In the genomic region with DNA sequence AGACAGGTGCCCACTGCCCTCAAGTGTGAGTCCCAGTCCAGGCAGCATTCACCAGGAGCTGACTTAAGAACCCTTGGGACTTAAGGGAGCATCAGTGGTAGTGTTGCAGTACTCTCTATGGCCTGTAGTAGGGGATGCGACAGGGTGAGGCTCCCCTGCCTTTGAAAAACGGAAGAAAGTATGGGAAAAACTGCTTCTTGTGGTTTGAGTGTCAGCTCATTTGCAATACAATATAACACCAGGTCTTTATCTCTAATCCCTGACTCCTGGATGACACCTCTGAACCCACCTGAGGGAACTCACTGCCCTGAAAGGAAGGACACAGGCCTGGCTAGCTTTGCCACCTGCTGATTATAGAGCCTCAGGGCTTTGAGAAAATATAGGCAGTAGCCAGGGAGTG, we compare ENCODE assay signal across 15 cellular contexts.
DNase-seq lines count a peak whose midpoint lies in the region; ATAC-seq and TF ChIP-seq lines count a peak whose summit lies in the region.
"Had no signal": no experiment of that assay in that cellular context is flagged by ENCODE, and none has a peak within 500 bp of the region (broad histone marks: within the 10 kb centered on the region; RNA-seq: fewer than 3 reads in every experiment).

No MANE protein-coding gene starts in this region.

- TF ChIP-seq CTCF in mammary epithelial cell (conservative IDR thresholded peaks at IDR 0.05 in 1 of 2, IDR thresholded peaks at IDR 0.05 in 1 of 2; ENCODE audit: extremely low read depth in 1 of 2, insufficient read depth in 1 of 2, low read depth in 1 of 2, low read length in 2 of 2): peak; percentile 8 to 16
- TF ChIP-seq CTCF in MCF 10A (IDR thresholded peaks at IDR 0.05; ENCODE audit: unreplicated experiment): no peak
- TF ChIP-seq CTCF in WTC11 (IDR thresholded peaks at IDR 0.05): peak; percentile 51; the same call in 1 of the 2 replicates
- no peak for TF ChIP-seq CTCF in ovary (IDR thresholded peaks at IDR 0.05)

- no peaks in the 10 kb centered on the region for H3K79me2 ChIP-seq in mammary epithelial cell (ENCODE audit: insufficient read depth, low read length)

- H3K4me1 ChIP-seq in mammary epithelial cell (ENCODE audit: insufficient read depth, low read length) (no peaks in the 10 kb centered on the region), ovary (ENCODE audit: insufficient read depth) (no peaks in the 10 kb centered on the region)
- H3K4me1 ChIP-seq: Peyer's patch had no signal

- ATAC-seq in HG03159 (IDR thresholded peaks at IDR 0.05; ENCODE audit: unreplicated experiment) (peak; percentile 76), WTC11 (peak; percentile 99), GM21367 (IDR thresholded peaks at IDR 0.05; ENCODE audit: unreplicated experiment) (no peak)

- no peak for TF ChIP-seq EP300 in ovary (IDR thresholded peaks at IDR 0.05)

- dilution Hi-C loops in mammary epithelial cell (cut with HindIII; ENCODE audit: low sequenced_read_pairs): no loop called here

- H3K9me3 ChIP-seq in mammary epithelial cell (replicated peaks; ENCODE audit: insufficient read depth, low read length) (no peaks in the 10 kb centered on the region), ovary (no peaks in the 10 kb centered on the region)
- H3K9me3 ChIP-seq: Peyer's patch had no signal

- no peak overlapping the region for H3K9ac ChIP-seq in mammary epithelial cell (ENCODE audit: insufficient read depth, low read length)

- H3K4me3 ChIP-seq in mammary epithelial cell (replicated peaks in 1 of 3; ENCODE audit: insufficient read depth in 1 of 3, low read depth in 2 of 3, low read length in 3 of 3) (no peak overlapping the region), ovary (no peak overlapping the region)
- H3K4me3 ChIP-seq: Peyer's patch had no signal

- TF ChIP-seq POLR2A in ovary (IDR thresholded peaks at IDR 0.05): no peak

- H3K36me3 Mint-ChIP-seq in MCF 10A (ENCODE audit: insufficient read depth, unreplicated experiment) (no peaks in the 10 kb centered on the region), WTC11 (peaks cover 5% of the 10 kb centered on the region; the same call in 1 of the 2 replicates)
- H3K36me3 Mint-ChIP-seq in activated naive CD4-positive, alpha-beta T cell treated with anti-CD3 and anti-CD28 coated beads, Interleukin-2, amount 10 ng/mL, durations not matched to agents 7 days and 5 days: no peaks in the 10 kb centered on the region

- POLR2A ChIA-PET in MCF 10A (lab: Yijun Ruan, JAX): no interaction called here
- POLR2A ChIA-PET in WTC11 (lab: Charles Lee): no interaction called here

- H3K27ac ChIP-seq in mammary epithelial cell (ENCODE audit: insufficient read depth, low read depth, low read length) (no peak overlapping the region), ovary (no peak overlapping the region)
- H3K27ac ChIP-seq: Peyer's patch had no signal

- intact Hi-C loops in mammary epithelial cell (cut with micrococcal nuclease) (no loop called here), MCF 10A (cut with micrococcal nuclease) (no loop called here), ovary (cut with DNase I) (no loop called here)

- BruUV-seq in mammary epithelial cell (replicated peaks; lab: Mats Ljungman, UMichigan) (no TSS peak), MCF 10A (replicated peaks; lab: Mats Ljungman, UMichigan) (no TSS peak)

- CTCF ChIA-PET in mammary epithelial cell (lab: Charles Lee; ENCODE audit: low non-redundant PET) (no interaction called here), MCF 10A (lab: Yijun Ruan, JAX) (interaction anchor here (1.1 kb wide), 1 partner anchor 12 kb away, joined by 5 read pairs; no protein-coding TSS in a partner anchor), WTC11 (lab: Charles Lee) (interaction anchor here (0.6 to 1.4 kb wide), 9 partner anchors 10 to 354 kb away, joined by 3 to 5 read pairs (median 3); no protein-coding TSS in a partner anchor)
- CTCF ChIA-PET in activated naive CD4-positive, alpha-beta T cell treated with anti-CD3 and anti-CD28 coated beads, Interleukin-2, amount 10 ng/mL, durations not matched to agents 7 days and 5 days (lab: Charles Lee): no interaction called here

- WGBS in mammary epithelial cell (ENCODE audit: low coverage, missing lambda C conversion rate): 24% methylated on average over 2 of the region's 2 CpGs
- WGBS in ovary, 3 donors: 23 to 54% (median 43%) methylated on average over 2 of the region's 2 CpGs

- H3K27me3 Mint-ChIP-seq in MCF 10A (ENCODE audit: insufficient read depth, unreplicated experiment): no peaks in the 10 kb centered on the region
- H3K27me3 Mint-ChIP-seq in WTC11 (ENCODE audit: low read depth): peaks cover 94% of the 10 kb centered on the region
- no peaks in the 10 kb centered on the region for H3K27me3 Mint-ChIP-seq in activated naive CD4-positive, alpha-beta T cell treated with anti-CD3 and anti-CD28 coated beads, Interleukin-2, amount 10 ng/mL, durations not matched to agents 7 days and 5 days
- H3K27me3 Mint-ChIP-seq: activated CD4-positive, alpha-beta T cell treated with anti-CD3 and anti-CD28 coated beads, Interleukin-2, amount 10 ng/mL, durations not matched to agents 7 days and 5 days had no signal

- H3K4me3 Mint-ChIP-seq in MCF 10A (ENCODE audit: unreplicated experiment) (no peak overlapping the region), WTC11 (no peak overlapping the region)
- no peak overlapping the region for H3K4me3 Mint-ChIP-seq in activated naive CD4-positive, alpha-beta T cell treated with anti-CD3 and anti-CD28 coated beads, Interleukin-2, amount 10 ng/mL, durations not matched to agents 7 days and 5 days
- H3K4me3 Mint-ChIP-seq: activated CD4-positive, alpha-beta T cell treated with anti-CD3 and anti-CD28 coated beads, Interleukin-2, amount 10 ng/mL, durations not matched to agents 7 days and 5 days had no signal

- H3K9me3 Mint-ChIP-seq in MCF 10A (ENCODE audit: unreplicated experiment) (peaks cover 21% of the 10 kb centered on the region), WTC11 (peaks cover 19% of the 10 kb centered on the region)
- H3K9me3 Mint-ChIP-seq in activated naive CD4-positive, alpha-beta T cell treated with anti-CD3 and anti-CD28 coated beads, Interleukin-2, amount 10 ng/mL, durations not matched to agents 7 days and 5 days: no peaks in the 10 kb centered on the region
- H3K9me3 Mint-ChIP-seq: activated CD4-positive, alpha-beta T cell treated with anti-CD3 and anti-CD28 coated beads, Interleukin-2, amount 10 ng/mL, durations not matched to agents 7 days and 5 days had no signal

- H2AFZ ChIP-seq in mammary epithelial cell (ENCODE audit: low read depth, low read length): no peak overlapping the region

- in situ Hi-C loops in mammary epithelial cell (cut with MboI; ENCODE audit: low sequenced_read_pairs in 2 of 2): no loop called here

- H3K36me3 ChIP-seq in mammary epithelial cell (ENCODE audit: insufficient read depth, low read length) (no peaks in the 10 kb centered on the region), ovary (no peaks in the 10 kb centered on the region)
- H3K36me3 ChIP-seq: Peyer's patch had no signal

- H4K20me1 ChIP-seq in mammary epithelial cell (ENCODE audit: insufficient read depth, low read length): no peaks in the 10 kb centered on the region

- no peak overlapping the region for H3K4me2 ChIP-seq in mammary epithelial cell (ENCODE audit: insufficient read depth, low read depth, low read length)

- no peak overlapping the region for H3K27ac Mint-ChIP-seq in MCF 10A (ENCODE audit: low read depth, unreplicated experiment)
- no peak overlapping the region for H3K27ac Mint-ChIP-seq in WTC11
- H3K27ac Mint-ChIP-seq in activated naive CD4-positive, alpha-beta T cell treated with anti-CD3 and anti-CD28 coated beads, Interleukin-2, amount 10 ng/mL, durations not matched to agents 7 days and 5 days: no peak overlapping the region
- H3K27ac Mint-ChIP-seq: activated CD4-positive, alpha-beta T cell treated with anti-CD3 and anti-CD28 coated beads, Interleukin-2, amount 10 ng/mL, durations not matched to agents 7 days and 5 days had no signal

- no peaks in the 10 kb centered on the region for H3K27me3 ChIP-seq in mammary epithelial cell (ENCODE audit: insufficient read depth, low read length)
- no peaks in the 10 kb centered on the region for H3K27me3 ChIP-seq in ovary
- H3K27me3 ChIP-seq: Peyer's patch had no signal

- no peaks in the 10 kb centered on the region for H3K4me1 Mint-ChIP-seq in MCF 10A (ENCODE audit: insufficient read depth, unreplicated experiment)
- H3K4me1 Mint-ChIP-seq in WTC11: no peaks in the 10 kb centered on the region
- H3K4me1 Mint-ChIP-seq in activated naive CD4-positive, alpha-beta T cell treated with anti-CD3 and anti-CD28 coated beads, Interleukin-2, amount 10 ng/mL, durations not matched to agents 7 days and 5 days: no peaks in the 10 kb centered on the region
- H3K4me1 Mint-ChIP-seq: activated CD4-positive, alpha-beta T cell treated with anti-CD3 and anti-CD28 coated beads, Interleukin-2, amount 10 ng/mL, durations not matched to agents 7 days and 5 days had no signal

- no peak for DNase-seq in mammary epithelial cell
- DNase-seq in MCF 10A (ENCODE audit: unreplicated experiment): no peak
- peak; percentile 42 for DNase-seq in WTC11 (ENCODE audit: low spot score)
- DNase-seq in activated naive CD4-positive, alpha-beta T cell treated with anti-CD3 and anti-CD28 coated beads, Interleukin-2, amount 10 ng/mL, durations not matched to agents 7 days and 5 days: no peak
- DNase-seq in activated CD4-positive, alpha-beta T cell treated with anti-CD3 and anti-CD28 coated beads, Interleukin-2, amount 50 U/mL, for 1 hour: no peak
- DNase-seq in ovary: no peak
- DNase-seq: activated CD4-positive, alpha-beta T cell treated with anti-CD3 and anti-CD28 coated beads, Interleukin-2, amount 10 ng/mL, durations not matched to agents 7 days and 5 days; aorta; mesenchymal stem cell; NCI-H2227 treated with DMSO at 0.1 percent for 48 hours; Peyer's patch; stimulated activated CD4-positive, alpha-beta T cell treated with anti-CD3 and anti-CD28 coated beads, Interleukin-12 subunit alpha, Interleukin-12 subunit beta, amount 100 ng/mL, for 4 hours; T-helper 2 cell had no signal

Comparison
In these comparisons a context has a peak if more than half of its experiments do, and no peak if none do; other contexts are left out.
1. CTCF ChIP-seq: peak in mammary epithelial cell (2 of 2) and WTC11 (single experiment); none in MCF 10A (single experiment) and ovary (0 of 3).
2. CTCF ChIA-PET loops: an anchor here in MCF 10A (1.1 kb wide) and WTC11 (0.6 to 1.4 kb wide); none called in mammary epithelial cell and activated naive CD4-positive, alpha-beta T cell treated with anti-CD3 and anti-CD28 coated beads, Interleukin-2, amount 10 ng/mL, durations not matched to agents 7 days and 5 days.